In the genomic region with DNA sequence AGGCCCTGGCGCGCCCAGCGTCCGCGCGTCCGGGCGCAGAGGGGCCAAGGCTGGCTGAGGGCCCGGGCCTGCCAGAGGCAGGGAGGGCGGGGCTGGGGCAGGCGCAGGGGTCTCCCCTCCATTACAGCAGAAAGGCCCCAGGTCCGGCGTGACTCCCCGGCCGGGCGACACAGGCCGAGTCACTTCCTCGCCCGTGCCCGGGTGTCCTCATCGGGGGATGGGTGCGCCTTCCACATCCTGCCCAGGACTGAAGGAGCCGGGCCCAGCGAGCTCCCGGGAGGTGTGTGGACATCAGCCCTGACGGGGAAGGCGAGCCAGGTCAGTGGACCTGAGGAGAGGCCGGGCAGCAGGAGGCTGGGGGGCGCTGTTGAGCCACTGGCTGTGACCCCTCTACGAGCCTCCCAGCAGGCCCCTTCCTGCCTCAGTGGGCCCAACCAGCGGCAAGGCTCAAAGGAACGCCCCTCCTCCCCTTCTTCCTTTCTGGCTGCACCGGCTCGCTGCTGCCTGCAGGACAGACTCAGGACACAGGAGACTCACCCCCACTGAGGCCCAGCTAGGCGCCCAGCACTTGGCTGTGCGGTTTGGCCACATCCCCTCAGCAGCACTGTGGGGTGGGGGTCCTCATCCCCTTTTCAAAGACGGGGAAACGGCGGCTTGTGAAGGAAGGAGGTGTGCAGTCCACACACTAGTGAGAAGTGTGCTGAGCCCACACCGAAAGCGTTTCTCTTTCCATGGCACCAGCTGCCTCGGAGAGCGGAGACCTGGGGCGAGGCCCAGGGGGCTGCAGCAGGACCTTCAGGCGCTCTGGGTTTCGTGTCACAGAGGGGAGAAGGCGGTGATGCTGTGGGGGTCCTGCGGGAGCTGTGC, we compare ENCODE assay signal across 8 cellular contexts. TPM values are rescaled to one million over a fixed set of nuclear protein-coding genes. Genes with fewer than 3 reads are reported as not detected.
A peak's percentile ranks its signal among the peaks of the same experiment; 100 is the strongest.
DNase-seq lines count a peak whose midpoint lies in the region; ATAC-seq and TF ChIP-seq lines count a peak whose summit lies in the region.

No MANE protein-coding gene starts in this region.

- H3K9ac ChIP-seq in SK-N-SH: no peak overlapping the region

- H3K27me3 ChIP-seq in SK-N-SH (ENCODE audit: insufficient read depth): no peaks in the 10 kb centered on the region

- H3K27ac ChIP-seq in SK-N-SH (ENCODE audit: low read depth in 2 of 2, low read length in 1 of 2) (no peak overlapping the region), substantia nigra (ENCODE audit: low read depth, low read length, poor library complexity, severe bottlenecking) (peak overlapping the region; percentile 30)

- H3K9me3 ChIP-seq in SK-N-SH: no peaks in the 10 kb centered on the region

- no peak overlapping the region for H3K4me3 ChIP-seq in SK-N-SH (ENCODE audit: low read depth in 2 of 2, low read length in 1 of 2)
- peak overlapping the region; percentile 24 for H3K4me3 ChIP-seq in astrocyte of the spinal cord (ENCODE audit: low read depth, low read length)

- CTCF ChIA-PET in SK-N-SH (lab: Yijun Ruan, JAX): interaction anchor here (0.6 to 8.9 kb wide), 3 partner anchors 11 to 19 kb away, joined by 3 to 132 read pairs (median 3); no protein-coding TSS in a partner anchor

- H2AFZ ChIP-seq in SK-N-SH (ENCODE audit: low read depth): no peak overlapping the region

- H3F3A ChIP-seq in SK-N-SH (replicated peaks; ENCODE audit: insufficient read depth): peaks cover 9% of the 10 kb centered on the region

- in situ Hi-C loops in astrocyte of the spinal cord (cut with HindIII; ENCODE audit: low sequenced_read_pairs): no loop called here

- no peak for TF ChIP-seq RAD21 in SK-N-SH (IDR thresholded peaks at IDR 0.05; ENCODE audit: low read length)

- H3K79me2 ChIP-seq in SK-N-SH (ENCODE audit: insufficient read depth): no peaks in the 10 kb centered on the region

- H3K4me1 ChIP-seq in SK-N-SH (ENCODE audit: control insufficient read depth in 1 of 2, insufficient read depth in 2 of 2, low read depth in 1 of 2, low read length in 1 of 2): peaks cover 23 to 31% of the 10 kb centered on the region in 2 experiments

- H3K36me3 ChIP-seq in SK-N-SH (replicated peaks in 1 of 2; ENCODE audit: control insufficient read depth in 1 of 2, insufficient read depth in 2 of 2, low read length in 1 of 2): no peaks in the 10 kb centered on the region

- ATAC-seq in SK-N-SH treated with all-trans-retinoic acid at 6 μM for 48 hours (no peak), HG02571 (IDR thresholded peaks at IDR 0.05; ENCODE audit: unreplicated experiment) (no peak)

- WGBS in SK-N-SH (ENCODE audit: low lambda C conversion rate): 63% methylated on average over 26 of the region's 48 CpGs

- no peaks in the 10 kb centered on the region for H4K20me1 ChIP-seq in SK-N-SH (ENCODE audit: insufficient read depth)

- POLR2A ChIA-PET in SK-N-SH (lab: Yijun Ruan, JAX): no interaction called here

- TF ChIP-seq EP300 in SK-N-SH (IDR thresholded peaks at IDR 0.05; ENCODE audit: borderline replicate concordance in 1 of 2, low read depth in 1 of 2, low read length in 1 of 2): no peak

- H3K4me2 ChIP-seq in SK-N-SH: no peak overlapping the region; the same call in 1 of the 2 replicates

- no peaks in the 10 kb centered on the region for H3K9me2 ChIP-seq in SK-N-SH

- TF ChIP-seq CTCF in SK-N-SH (IDR thresholded peaks at IDR 0.05) (peak; percentile 37), astrocyte of the spinal cord (IDR thresholded peaks at IDR 0.05; ENCODE audit: low read depth, low read length) (peak; percentile 42)

- DNase-seq in SK-N-SH: no peak
- no peak for DNase-seq in astrocyte of the spinal cord (ENCODE audit: low read depth, low spot score)
- DNase-seq in kidney tubule cell (ENCODE audit: low spot score): peak; percentile 77
- peak in 6 of 49 donors; percentile 25 to 49 (median 32) for DNase-seq in substantia nigra (lab: John Stamatoyannopoulos, UW)
- no peak for DNase-seq in GF-D8 (lab: John Stamatoyannopoulos, UW)
- DNase-seq in T-helper 9 cell: no peak

TF ChIP-seq in SK-N-SH, 30 proteins besides CTCF, POLR2A, EP300 and RAD21:
- no peak for TF ChIP-seq RXRA (IDR thresholded peaks at IDR 0.05; ENCODE audit: borderline replicate concordance, low read depth)
- no peak for TF ChIP-seq GATA2 (CRISPR knock-in tag; IDR thresholded peaks at IDR 0.05)
- TF ChIP-seq, protein P1, sequence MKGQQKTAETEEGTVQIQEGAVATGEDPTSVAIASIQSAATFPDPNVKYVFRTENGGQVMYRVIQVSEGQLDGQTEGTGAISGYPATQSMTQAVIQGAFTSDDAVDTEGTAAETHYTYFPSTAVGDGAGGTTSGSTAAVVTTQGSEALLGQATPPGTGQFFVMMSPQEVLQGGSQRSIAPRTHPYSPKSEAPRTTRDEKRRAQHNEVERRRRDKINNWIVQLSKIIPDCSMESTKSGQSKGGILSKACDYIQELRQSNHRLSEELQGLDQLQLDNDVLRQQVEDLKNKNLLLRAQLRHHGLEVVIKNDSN (IDR thresholded peaks at IDR 0.05; ENCODE audit: borderline replicate concordance, low read depth): no peak

TF ChIP-seq in SK-N-SH treated with all-trans-retinoic acid at 6 μM for 48 hours, 23 proteins besides CTCF, POLR2A, EP300 and RAD21:
- TF ChIP-seq RARB (CRISPR knock-in tag; IDR thresholded peaks at IDR 0.05) (no peak), ZFP30 (CRISPR knock-in tag; IDR thresholded peaks at IDR 0.05) (no peak), ZFP3 (CRISPR knock-in tag; IDR thresholded peaks at IDR 0.05) (no peak), ZC3H10 (CRISPR knock-in tag; IDR thresholded peaks at IDR 0.05) (no peak), ARNTL (CRISPR knock-in tag; IDR thresholded peaks at IDR 0.05; ENCODE audit: borderline replicate concordance, low read depth) (no peak), ZNF8 (CRISPR knock-in tag; IDR thresholded peaks at IDR 0.05) (no peak), SNAI2 (CRISPR knock-in tag; IDR thresholded peaks at IDR 0.05) (no peak), TCF4 (CRISPR knock-in tag; IDR thresholded peaks at IDR 0.05; ENCODE audit: borderline replicate concordance) (no peak), OSR1 (CRISPR knock-in tag; IDR thresholded peaks at IDR 0.05) (no peak), TOX (CRISPR knock-in tag; IDR thresholded peaks at IDR 0.05; ENCODE audit: borderline replicate concordance) (no peak), BACH2 (CRISPR knock-in tag; IDR thresholded peaks at IDR 0.05; ENCODE audit: borderline replicate concordance) (no peak)
- TF ChIP-seq, protein P2, sequence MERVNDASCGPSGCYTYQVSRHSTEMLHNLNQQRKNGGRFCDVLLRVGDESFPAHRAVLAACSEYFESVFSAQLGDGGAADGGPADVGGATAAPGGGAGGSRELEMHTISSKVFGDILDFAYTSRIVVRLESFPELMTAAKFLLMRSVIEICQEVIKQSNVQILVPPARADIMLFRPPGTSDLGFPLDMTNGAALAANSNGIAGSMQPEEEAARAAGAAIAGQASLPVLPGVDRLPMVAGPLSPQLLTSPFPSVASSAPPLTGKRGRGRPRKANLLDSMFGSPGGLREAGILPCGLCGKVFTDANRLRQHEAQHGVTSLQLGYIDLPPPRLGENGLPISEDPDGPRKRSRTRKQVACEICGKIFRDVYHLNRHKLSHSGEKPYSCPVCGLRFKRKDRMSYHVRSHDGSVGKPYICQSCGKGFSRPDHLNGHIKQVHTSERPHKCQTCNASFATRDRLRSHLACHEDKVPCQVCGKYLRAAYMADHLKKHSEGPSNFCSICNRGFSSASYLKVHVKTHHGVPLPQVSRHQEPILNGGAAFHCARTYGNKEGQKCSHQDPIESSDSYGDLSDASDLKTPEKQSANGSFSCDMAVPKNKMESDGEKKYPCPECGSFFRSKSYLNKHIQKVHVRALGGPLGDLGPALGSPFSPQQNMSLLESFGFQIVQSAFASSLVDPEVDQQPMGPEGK (CRISPR knock-in tag; IDR thresholded peaks at IDR 0.05; ENCODE audit: borderline replicate concordance): no peak
- TF ChIP-seq, protein P3, sequence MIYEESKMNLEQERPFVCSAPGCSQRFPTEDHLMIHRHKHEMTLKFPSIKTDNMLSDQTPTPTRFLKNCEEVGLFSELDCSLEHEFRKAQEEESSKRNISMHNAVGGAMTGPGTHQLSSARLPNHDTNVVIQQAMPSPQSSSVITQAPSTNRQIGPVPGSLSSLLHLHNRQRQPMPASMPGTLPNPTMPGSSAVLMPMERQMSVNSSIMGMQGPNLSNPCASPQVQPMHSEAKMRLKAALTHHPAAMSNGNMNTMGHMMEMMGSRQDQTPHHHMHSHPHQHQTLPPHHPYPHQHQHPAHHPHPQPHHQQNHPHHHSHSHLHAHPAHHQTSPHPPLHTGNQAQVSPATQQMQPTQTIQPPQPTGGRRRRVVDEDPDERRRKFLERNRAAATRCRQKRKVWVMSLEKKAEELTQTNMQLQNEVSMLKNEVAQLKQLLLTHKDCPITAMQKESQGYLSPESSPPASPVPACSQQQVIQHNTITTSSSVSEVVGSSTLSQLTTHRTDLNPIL (CRISPR knock-in tag; IDR thresholded peaks at IDR 0.05; ENCODE audit: low read depth): no peak
- TF ChIP-seq, protein P4, sequence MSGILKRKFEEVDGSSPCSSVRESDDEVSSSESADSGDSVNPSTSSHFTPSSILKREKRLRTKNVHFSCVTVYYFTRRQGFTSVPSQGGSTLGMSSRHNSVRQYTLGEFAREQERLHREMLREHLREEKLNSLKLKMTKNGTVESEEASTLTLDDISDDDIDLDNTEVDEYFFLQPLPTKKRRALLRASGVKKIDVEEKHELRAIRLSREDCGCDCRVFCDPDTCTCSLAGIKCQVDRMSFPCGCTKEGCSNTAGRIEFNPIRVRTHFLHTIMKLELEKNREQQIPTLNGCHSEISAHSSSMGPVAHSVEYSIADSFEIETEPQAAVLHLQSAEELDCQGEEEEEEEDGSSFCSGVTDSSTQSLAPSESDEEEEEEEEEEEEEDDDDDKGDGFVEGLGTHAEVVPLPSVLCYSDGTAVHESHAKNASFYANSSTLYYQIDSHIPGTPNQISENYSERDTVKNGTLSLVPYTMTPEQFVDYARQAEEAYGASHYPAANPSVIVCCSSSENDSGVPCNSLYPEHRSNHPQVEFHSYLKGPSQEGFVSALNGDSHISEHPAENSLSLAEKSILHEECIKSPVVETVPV (CRISPR knock-in tag; IDR thresholded peaks at IDR 0.05): no peak

RNA-seq across cellular contexts. Expression of a gene that starts 0.6 kb away (rescaled TPM):
- 11.8 and 16.0 TPM in 2 replicates for polyA plus RNA-seq in SK-N-SH (2012; rRNA removed)
- 4.8 and 7.6 TPM in 2 replicates for polyA plus RNA-seq in SK-N-SH (2012; cell fraction: cytosol; rRNA removed)
- 31.4 and 61.9 TPM in 2 replicates for polyA plus RNA-seq in SK-N-SH (2012; cell fraction: nucleus; rRNA removed)

RNA-seq across cellular contexts. Expression of a gene that starts 29.3 kb away (rescaled TPM):
- polyA plus RNA-seq in SK-N-SH (2012; rRNA removed): 0.21 and 0.46 TPM in 2 replicates
- 0.04 and 0.08 TPM in 2 replicates for polyA plus RNA-seq in SK-N-SH (2012; cell fraction: cytosol; rRNA removed)
- 0.72 and 0.73 TPM in 2 replicates for polyA plus RNA-seq in SK-N-SH (2012; cell fraction: nucleus; rRNA removed)

RNA-seq across cellular contexts. Expression of a gene that starts 39.9 kb away (rescaled TPM):
- not detected in 2 replicates for polyA plus RNA-seq in SK-N-SH (2012; rRNA removed)
- polyA plus RNA-seq in SK-N-SH (2012; cell fraction: cytosol; rRNA removed): not detected in 2 replicates
- polyA plus RNA-seq in SK-N-SH (2012; cell fraction: nucleus; rRNA removed): not detected in 2 replicates
